In genomic region chr15:25803541-25803940, GRCh38 we compare ENCODE assay signal across 1 cellular context.
TF ChIP-seq lines count a peak whose summit lies in the region.

No MANE protein-coding gene starts in this region.

TF ChIP-seq in IMR-90, 13 proteins besides CTCF, POLR2A, EP300 and RAD21:
- TF ChIP-seq MXI1 (IDR thresholded peaks at IDR 0.05; ENCODE audit: borderline replicate concordance, low read depth, low read length), result no peak
- no peak for TF ChIP-seq RFX5 (IDR thresholded peaks at IDR 0.05; ENCODE audit: low read depth, low read length)
- TF ChIP-seq BHLHE40 (IDR thresholded peaks at IDR 0.05; ENCODE audit: low read depth, low read length), result no peak
- no peak for TF ChIP-seq NFE2L2 (IDR thresholded peaks at IDR 0.05; ENCODE audit: low read depth, low read length)
- TF ChIP-seq CHD1 (IDR thresholded peaks at IDR 0.05; ENCODE audit: low read depth, low read length), result no peak
- no peak for TF ChIP-seq CEBPB (IDR thresholded peaks at IDR 0.05; ENCODE audit: low read depth, low read length)
- TF ChIP-seq, protein P1, sequence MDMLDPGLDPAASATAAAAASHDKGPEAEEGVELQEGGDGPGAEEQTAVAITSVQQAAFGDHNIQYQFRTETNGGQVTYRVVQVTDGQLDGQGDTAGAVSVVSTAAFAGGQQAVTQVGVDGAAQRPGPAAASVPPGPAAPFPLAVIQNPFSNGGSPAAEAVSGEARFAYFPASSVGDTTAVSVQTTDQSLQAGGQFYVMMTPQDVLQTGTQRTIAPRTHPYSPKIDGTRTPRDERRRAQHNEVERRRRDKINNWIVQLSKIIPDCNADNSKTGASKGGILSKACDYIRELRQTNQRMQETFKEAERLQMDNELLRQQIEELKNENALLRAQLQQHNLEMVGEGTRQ (IDR thresholded peaks at IDR 0.05; ENCODE audit: low read depth, low read length), result no peak
- TF ChIP-seq FOS (IDR thresholded peaks at IDR 0.05; ENCODE audit: low read depth, low read length), result no peak
- TF ChIP-seq MAFK (IDR thresholded peaks at IDR 0.05; ENCODE audit: low read depth, low read length), result no peak
- no peak for TF ChIP-seq MAZ (IDR thresholded peaks at IDR 0.05; ENCODE audit: borderline replicate concordance, low read depth, low read length)
- no peak for TF ChIP-seq RCOR1 (IDR thresholded peaks at IDR 0.05; ENCODE audit: insufficient replicate concordance, low read length)
- no peak for TF ChIP-seq ELK1 (IDR thresholded peaks at IDR 0.05; ENCODE audit: borderline replicate concordance, low read depth, low read length)
- TF ChIP-seq SMC3 (IDR thresholded peaks at IDR 0.05; ENCODE audit: low read depth, low read length), result no peak
